In genomic region chr7:150799741-150800575, GRCh38 we compare ENCODE assay signal across 9 cellular contexts. TPM values are rescaled to one million over a fixed set of nuclear protein-coding genes. Genes with fewer than 3 reads are reported as not detected.
DNase-seq lines count a peak whose midpoint lies in the region; ATAC-seq and TF ChIP-seq lines count a peak whose summit lies in the region.
"Had no signal": no experiment of that assay in that cellular context is flagged by ENCODE, and none has a peak within 500 bp of the region (broad histone marks: within the 10 kb centered on the region; RNA-seq: fewer than 3 reads in every experiment).

TSS of gene TMEM176B (minus strand) at chr7:150800364. CDS start at chr7:150796569, 3,795 bp downstream.

- no peak within 1 kb of the TSS for H3K27ac Mint-ChIP-seq in Caco-2 (ENCODE audit: unreplicated experiment)
- H3K27ac Mint-ChIP-seq in WTC11: no peak within 1 kb of the TSS
- H3K27ac Mint-ChIP-seq in progenitor cell of endocrine pancreas: no peak within 1 kb of the TSS

- CTCF ChIA-PET in Caco-2 (lab: Charles Lee): interaction anchor here (0.9 kb wide), 1 partner anchor 12 kb away, joined by 5 read pairs; no protein-coding TSS in a partner anchor
- CTCF ChIA-PET in WTC11 (lab: Charles Lee): interaction anchor here (0.8 to 3.3 kb wide), 10 partner anchors 15 to 444 kb away, joined by 3 to 12 read pairs (median 4); no protein-coding TSS in a partner anchor

- H3K4me1 ChIP-seq in Caco-2 (peaks cover 9% of the 10 kb centered on the region; the same call in 1 of the 2 replicates), right cardiac atrium (ENCODE audit: control insufficient read depth, insufficient read depth, low read length) (no peaks in the 10 kb centered on the region)

- no peaks in the 10 kb centered on the region for H3K4me1 Mint-ChIP-seq in Caco-2 (ENCODE audit: low read depth, unreplicated experiment)
- peaks cover 15% of the 10 kb centered on the region for H3K4me1 Mint-ChIP-seq in WTC11
- H3K4me1 Mint-ChIP-seq in progenitor cell of endocrine pancreas (ENCODE audit: low read depth): peaks cover 5% of the 10 kb centered on the region

- DNase-seq in Caco-2 (peak; percentile 57 to 70), WTC11 (ENCODE audit: low spot score) (peak; percentile 37), right cardiac atrium (peak; percentile 82 to 87 (median 86)), progenitor cell of endocrine pancreas (ENCODE audit: low spot score, unreplicated experiment) (peak; percentile 23), NCI-H82 treated with DMSO at 0.1 percent for 48 hours (lab: John Stamatoyannopoulos, UW; ENCODE audit: unreplicated experiment) (no peak)

- H3K9me3 ChIP-seq in Caco-2 (no peaks in the 10 kb centered on the region), right cardiac atrium (ENCODE audit: control insufficient read depth, low read length) (no peaks in the 10 kb centered on the region)

- no peak within 1 kb of the TSS for H3K27ac ChIP-seq in right cardiac atrium (ENCODE audit: low read length)
- H3K27ac ChIP-seq: epithelial cell of prostate had no signal

- TF ChIP-seq CTCF in Caco-2 (IDR thresholded peaks at IDR 0.05; ENCODE audit: insufficient read depth in 1 of 2, low read depth in 1 of 2, low read length in 1 of 2, severe bottlenecking in 1 of 2, unreplicated experiment in 1 of 2): no peak
- TF ChIP-seq CTCF in WTC11 (IDR thresholded peaks at IDR 0.05): no peak
- no peak for TF ChIP-seq CTCF in progenitor cell of endocrine pancreas (IDR thresholded peaks at IDR 0.05; ENCODE audit: unreplicated experiment)

- BruUV-seq in Caco-2 (replicated peaks; lab: Mats Ljungman, UMichigan): no TSS peak

- intact Hi-C loops in Caco-2 (cut with micrococcal nuclease; ENCODE audit: unreplicated experiment) (no loop called here), right cardiac atrium (cut with DNase I) (no loop called here)

- H3K27me3 ChIP-seq in Caco-2 (replicated peaks; ENCODE audit: control insufficient read depth, insufficient read depth, low read length) (no peaks in the 10 kb centered on the region), right cardiac atrium (ENCODE audit: control insufficient read depth, insufficient read depth) (no peaks in the 10 kb centered on the region)

- H3K4me3 Mint-ChIP-seq in Caco-2 (ENCODE audit: unreplicated experiment) (peak within 1 kb of the TSS; percentile 66), WTC11 (peak within 1 kb of the TSS; percentile 59), progenitor cell of endocrine pancreas (ENCODE audit: low read depth) (peak within 1 kb of the TSS; percentile 64)

- H3K9me3 Mint-ChIP-seq in Caco-2 (ENCODE audit: unreplicated experiment) (no peaks in the 10 kb centered on the region), WTC11 (peaks cover under 1% of the 10 kb centered on the region), progenitor cell of endocrine pancreas (ENCODE audit: low read depth) (peaks cover 3% of the 10 kb centered on the region)

- peaks cover 5% of the 10 kb centered on the region for H3K27me3 Mint-ChIP-seq in Caco-2 (ENCODE audit: insufficient read depth, unreplicated experiment)
- peaks cover 70% of the 10 kb centered on the region for H3K27me3 Mint-ChIP-seq in WTC11 (ENCODE audit: low read depth)
- H3K27me3 Mint-ChIP-seq in progenitor cell of endocrine pancreas: peaks cover 54% of the 10 kb centered on the region

- no peaks in the 10 kb centered on the region for H3K36me3 ChIP-seq in Caco-2 (ENCODE audit: control insufficient read depth, insufficient read depth, low read length)

- WGBS in right cardiac atrium: 6% methylated on average over 74 of the region's 74 CpGs

- no peaks in the 10 kb centered on the region for H3K36me3 Mint-ChIP-seq in Caco-2 (ENCODE audit: insufficient read depth, unreplicated experiment)
- H3K36me3 Mint-ChIP-seq in WTC11: no peaks in the 10 kb centered on the region
- peaks cover 2% of the 10 kb centered on the region for H3K36me3 Mint-ChIP-seq in progenitor cell of endocrine pancreas (ENCODE audit: insufficient read depth)

- ATAC-seq in WTC11 (peak; percentile 30), right cardiac atrium (peak; percentile 84 to 88), GM21381 (IDR thresholded peaks at IDR 0.05; ENCODE audit: unreplicated experiment) (no peak), HG03457 (IDR thresholded peaks at IDR 0.05; ENCODE audit: unreplicated experiment) (no peak), GM21390 (IDR thresholded peaks at IDR 0.05; ENCODE audit: unreplicated experiment) (no peak)

- POLR2A ChIA-PET in Caco-2 (lab: Charles Lee): interaction anchor here (0.5 kb wide), 1 partner anchor 184 kb away, joined by 4 read pairs; no protein-coding TSS in a partner anchor
- POLR2A ChIA-PET in WTC11 (lab: Charles Lee): no interaction called here

- H3K4me3 ChIP-seq in Caco-2 (ENCODE audit: low read depth, low read length) (peak within 1 kb of the TSS; percentile 84), right cardiac atrium (ENCODE audit: low read length) (peak within 1 kb of the TSS; percentile 68)

TF ChIP-seq in WTC11, 78 proteins besides CTCF, POLR2A, EP300 and RAD21:
- TF ChIP-seq SMAD4 (CRISPR knock-in tag; IDR thresholded peaks at IDR 0.05) (no peak), ZNF317 (CRISPR knock-in tag; IDR thresholded peaks at IDR 0.05; ENCODE audit: borderline replicate concordance, low read depth) (peak; percentile 30; the same call in 1 of the 2 replicates), KAT7 (CRISPR knock-in tag; IDR thresholded peaks at IDR 0.05; ENCODE audit: borderline replicate concordance) (0 out of 2 replicates have a peak, but pooled peaks have one; percentile 46)

RNA-seq across cellular contexts. Expression of gene TMEM176B, which starts in this region (rescaled TPM):
- total RNA-seq in Caco-2 (2022) (31.4 and 35.8 TPM in 2 replicates), WTC11 (2021) (1.0 to 1.6 TPM (median 1.3 TPM) in 3 replicates), right cardiac atrium (100 to 1,000 TPM; 101 to 344 (median 237) TPM), progenitor cell of endocrine pancreas (8.9 TPM in 2 replicates)
- polyA plus RNA-seq in right cardiac atrium: 114 TPM

Comparison
In these comparisons a context has a peak if more than half of its experiments do, and no peak if none do; other contexts are left out.
1. ATAC-seq: peak in WTC11 (single experiment) and right cardiac atrium (2 of 2); none in GM21381 (single experiment), HG03457 (single experiment) and GM21390 (single experiment).
2. Peak in every context shown above with its lines, with median percentiles within 50 percentile points of each other: H3K4me3 Mint-ChIP-seq.